In genomic region chrX:118345045-118345400, GRCh38 we compare ENCODE assay signal across 8 cellular contexts. TPM values are rescaled to one million over a fixed set of nuclear protein-coding genes. Genes with fewer than 3 reads are reported as not detected.
A peak's percentile ranks its signal among the peaks of the same experiment; 100 is the strongest.
DNase-seq lines count a peak whose midpoint lies in the region; ATAC-seq and TF ChIP-seq lines count a peak whose summit lies in the region.

No MANE protein-coding gene starts in this region.

- TF ChIP-seq CTCF in A673 (conservative IDR thresholded peaks at IDR 0.05; ENCODE audit: low read depth, low read length) = no peak
- TF ChIP-seq CTCF in VCaP (conservative IDR thresholded peaks at IDR 0.05) = no peak
- no peak for TF ChIP-seq CTCF in thyroid gland (IDR thresholded peaks at IDR 0.05)

- BruUV-seq in A673 (replicated peaks; lab: Mats Ljungman, UMichigan) = no TSS peak

- CTCF ChIA-PET in A673 (lab: Charles Lee) = no interaction called here

- intact Hi-C loops in A673 (cut with micrococcal nuclease; ENCODE audit: unreplicated experiment) (no loop called here), thyroid gland (cut with DNase I) (no loop called here)

- H3K9me3 ChIP-seq in A673 (ENCODE audit: low read depth, low read length, poor library complexity, severe bottlenecking) (no peaks in the 10 kb centered on the region), iPS-20b (ENCODE audit: insufficient read depth, low read depth, low read length) (no peaks in the 10 kb centered on the region), thyroid gland (no peaks in the 10 kb centered on the region)

- H3K36me3 ChIP-seq in A673 (ENCODE audit: insufficient read depth, low read length, poor library complexity, severe bottlenecking) (no peaks in the 10 kb centered on the region), iPS-20b (ENCODE audit: insufficient read depth, low read depth, low read length) (no peaks in the 10 kb centered on the region), thyroid gland (no peaks in the 10 kb centered on the region)

- POLR2A ChIA-PET in A673 (lab: Charles Lee; ENCODE audit: low non-redundant PET) = no interaction called here

- ATAC-seq in GM18870 (IDR thresholded peaks at IDR 0.05; ENCODE audit: unreplicated experiment) (peak; percentile 5), HG02642 (IDR thresholded peaks at IDR 0.05; ENCODE audit: poor library complexity, unreplicated experiment) (no peak)

- H3K4me1 ChIP-seq in A673 (ENCODE audit: insufficient read depth, low read length, poor library complexity, severe bottlenecking) = no peaks in the 10 kb centered on the region
- peaks cover 2% of the 10 kb centered on the region; the same call in 1 of the 2 replicates for H3K4me1 ChIP-seq in iPS-20b (ENCODE audit: insufficient read depth, low read length)
- H3K4me1 ChIP-seq in thyroid gland = no peaks in the 10 kb centered on the region

- H3K27me3 ChIP-seq in A673 (replicated peaks; ENCODE audit: insufficient read depth, low read depth, low read length, poor library complexity) (no peaks in the 10 kb centered on the region), iPS-20b (ENCODE audit: insufficient read depth, low read length) (no peaks in the 10 kb centered on the region; the same call in 1 of the 2 replicates), thyroid gland (no peaks in the 10 kb centered on the region)

- H3K4me3 ChIP-seq in A673 (ENCODE audit: low read depth, low read length, poor library complexity, severe bottlenecking) = peak overlapping the region; percentile 79
- H3K4me3 ChIP-seq in iPS-20b (ENCODE audit: low read length) = peak overlapping the region; percentile 81
- H3K4me3 ChIP-seq in thyroid gland (replicated peaks in 1 of 3) = peak overlapping the region in 2 of 3 donors; percentile 22 to 44

- peak overlapping the region; percentile 84; the same call in 1 of the 2 replicates for H3K9ac ChIP-seq in iPS-20b (ENCODE audit: low read depth, low read length)

- TF ChIP-seq POLR2A in thyroid gland (IDR thresholded peaks at IDR 0.05) = no peak

- H3K27ac ChIP-seq in A673 (ENCODE audit: low read depth, low read length, poor library complexity, severe bottlenecking) = peak overlapping the region; percentile 84
- H3K27ac ChIP-seq in VCaP = peak overlapping the region; percentile 75
- H3K27ac ChIP-seq in iPS-20b (ENCODE audit: low read length) = no peak overlapping the region
- peak overlapping the region in 2 of 3 donors; percentile 77 to 78 for H3K27ac ChIP-seq in thyroid gland

- DNase-seq in A673 (ENCODE audit: low spot score) (no peak), thyroid gland (no peak), AG08395 (ENCODE audit: low spot score) (no peak), NCI-H1436 treated with DMSO at 0.1 percent for 48 hours (lab: John Stamatoyannopoulos, UW) (no peak)

- WGBS in thyroid gland, 2 donors = 38 to 47% methylated on average over 6 to 7 of the region's 7 CpGs

RNA-seq across cellular contexts. Expression of gene WDR44, which starts 0.9 kb away (rescaled TPM):
- total RNA-seq in A673 (2021) = 10.6 and 12.4 TPM in 2 replicates
- total RNA-seq in thyroid gland = 10 to 100 TPM; 18.8 to 24.0 (median 22.5) TPM
